In genomic region chr5:18985397-18985796, GRCh38 we compare ENCODE assay signal across 27 cellular contexts.
A peak's percentile ranks its signal among the peaks of the same experiment; 100 is the strongest.
DNase-seq lines count a peak whose midpoint lies in the region; FAIRE-seq and TF ChIP-seq lines count a peak whose summit lies in the region.
"Had no signal": no experiment of that assay in that cellular context is flagged by ENCODE, and none has a peak within 500 bp of the region (broad histone marks: within the 10 kb centered on the region; RNA-seq: fewer than 3 reads in every experiment).

No MANE protein-coding gene starts in this region.

- no peaks in the 10 kb centered on the region for H3K9me3 Mint-ChIP-seq in MCF 10A (ENCODE audit: unreplicated experiment)

- no TSS peak for BruUV-seq in MCF 10A (replicated peaks; lab: Mats Ljungman, UMichigan)

- DNase-seq in MCF 10A (ENCODE audit: unreplicated experiment) (no peak), breast epithelium (ENCODE audit: low spot score in 2 of 2) (no peak), NT2/D1 (ENCODE audit: low read depth, low spot score) (peak; percentile 3), iPS-NIHi11 (ENCODE audit: low spot score) (peak; percentile 15), urothelium cell line (ENCODE audit: low spot score) (peak; percentile 6), midbrain (lab: John Stamatoyannopoulos, UW) (no peak), erythroblast (lab: John Stamatoyannopoulos, UW) (no peak)
- no peak for DNase-seq in effector CD4-positive, alpha-beta T cell
- DNase-seq: ACHN; activated CD4-positive, alpha-beta T cell treated with anti-CD3 and anti-CD28 coated beads for 48 hours; activated gamma-delta T cell; activated T-cell treated with anti-CD3 and anti-CD28 coated beads, Interleukin-2, amount 50 U/mL, for 1 hour; central memory CD4-positive, alpha-beta T cell; GDM1; hippocampal formation; left ventricle myocardium inferior; naive B cell; NCI-H187; NCI-H774; stimulated activated CD4-positive, alpha-beta T cell treated with anti-CD3 and anti-CD28 coated beads, Interleukin-2, amount 100 ng/mL, for 24 hours; transverse colon had no signal

- H3K4me1 ChIP-seq in breast epithelium (no peaks in the 10 kb centered on the region), NT2/D1 (ENCODE audit: insufficient read depth, insufficient read length) (no peaks in the 10 kb centered on the region)
- H3K4me1 ChIP-seq: gastroesophageal sphincter, left ventricle myocardium inferior, transverse colon had no signal

- CTCF ChIA-PET in MCF 10A (lab: Yijun Ruan, JAX): interaction anchor here (0.5 kb wide), 1 partner anchor 13 kb away, joined by 3 read pairs; no protein-coding TSS in a partner anchor

- peaks cover 7% of the 10 kb centered on the region for H3K4me1 Mint-ChIP-seq in MCF 10A (ENCODE audit: insufficient read depth, unreplicated experiment)
- H3K4me1 Mint-ChIP-seq: naive B cell had no signal

- POLR2A ChIA-PET in MCF 10A (lab: Yijun Ruan, JAX): interaction anchor here (0.7 to 0.8 kb wide), 2 partner anchors 9 to 19 kb away, joined by 4 read pairs; no protein-coding TSS in a partner anchor

- no peaks in the 10 kb centered on the region for H3K27me3 Mint-ChIP-seq in MCF 10A (ENCODE audit: insufficient read depth, unreplicated experiment)
- H3K27me3 Mint-ChIP-seq: dendritic cell treated with granulocyte-macrophage colony-stimulating factor and Interleukin-4, amounts not matched to agents 40 ng/mL and 50 ng/mL, for 4 days; naive B cell had no signal

- H3K9me3 ChIP-seq in breast epithelium (peaks cover 0 to 9% of the 10 kb centered on the region in 2 donors), NT2/D1 (ENCODE audit: insufficient read depth, low read length) (no peaks in the 10 kb centered on the region)
- H3K9me3 ChIP-seq: gastroesophageal sphincter, transverse colon had no signal

- H3K27ac Mint-ChIP-seq in MCF 10A (ENCODE audit: low read depth, unreplicated experiment): peak overlapping the region; percentile 61
- H3K27ac Mint-ChIP-seq: dendritic cell treated with granulocyte-macrophage colony-stimulating factor and Interleukin-4, amounts not matched to agents 40 ng/mL and 50 ng/mL, for 4 days; naive B cell; T-helper 2 cell treated with Interferon-gamma antibody and Interleukin-4, amounts not matched to agents 5 μg/mL and 100 μg/mL, for 36 hours had no signal

- no peak overlapping the region for H3K9ac ChIP-seq in NT2/D1 (ENCODE audit: insufficient read length, low read depth)

- no peak for TF ChIP-seq CTCF in MCF 10A (IDR thresholded peaks at IDR 0.05; ENCODE audit: unreplicated experiment)
- TF ChIP-seq CTCF in breast epithelium (IDR thresholded peaks at IDR 0.05): no peak

- H3K36me3 ChIP-seq in breast epithelium (no peaks in the 10 kb centered on the region), NT2/D1 (ENCODE audit: insufficient read depth, insufficient read length, low read length) (no peaks in the 10 kb centered on the region)
- H3K36me3 ChIP-seq: gastroesophageal sphincter, left ventricle myocardium inferior, transverse colon had no signal

- intact Hi-C loops in MCF 10A (cut with micrococcal nuclease) (no loop called here), breast epithelium (cut with DNase I; ENCODE audit: low total_unique reads) (no loop called here)

- TF ChIP-seq POLR2A in breast epithelium (IDR thresholded peaks at IDR 0.05) (no peak), erythroblast (IDR thresholded peaks at IDR 0.05; ENCODE audit: low read length) (no peak)

- no peak overlapping the region for H3K27ac ChIP-seq in breast epithelium
- H3K27ac ChIP-seq: gastroesophageal sphincter, left ventricle myocardium inferior, transverse colon had no signal

- H3K4me3 Mint-ChIP-seq in MCF 10A (ENCODE audit: unreplicated experiment): no peak overlapping the region
- H3K4me3 Mint-ChIP-seq: dendritic cell treated with granulocyte-macrophage colony-stimulating factor and Interleukin-4, amounts not matched to agents 40 ng/mL and 50 ng/mL, for 4 days; naive B cell; T-helper 2 cell treated with Interferon-gamma antibody and Interleukin-4, amounts not matched to agents 5 μg/mL and 100 μg/mL, for 36 hours had no signal

- no peaks in the 10 kb centered on the region for H3K36me3 Mint-ChIP-seq in MCF 10A (ENCODE audit: insufficient read depth, unreplicated experiment)
- H3K36me3 Mint-ChIP-seq: naive B cell had no signal

- no peak overlapping the region for H3K4me3 ChIP-seq in breast epithelium
- H3K4me3 ChIP-seq in NT2/D1 (ENCODE audit: insufficient read length, low read depth): no peak overlapping the region
- H3K4me3 ChIP-seq: gastroesophageal sphincter, left ventricle myocardium inferior, transverse colon had no signal

- no peak for FAIRE-seq in urothelium cell line (lab: Jason Lieb, UNC)
- FAIRE-seq: astrocyte, GM19239, islet of Langerhans had no signal

- H3K27me3 ChIP-seq in breast epithelium: no peaks in the 10 kb centered on the region
- H3K27me3 ChIP-seq in NT2/D1 (ENCODE audit: insufficient read depth, insufficient read length): no peaks in the 10 kb centered on the region
- H3K27me3 ChIP-seq: gastroesophageal sphincter, transverse colon had no signal

Comparison
In these comparisons a context has a peak if more than half of its experiments do, and no peak if none do; other contexts are left out.
1. DNase-seq: peak in NT2/D1 (single experiment), iPS-NIHi11 (single experiment) and urothelium cell line (single experiment); none in MCF 10A (single experiment), breast epithelium (0 of 2), midbrain (single experiment), effector CD4-positive, alpha-beta T cell (single experiment) and erythroblast (0 of 2).